In genomic region chr3:108079043-108079442, GRCh38 we compare ENCODE assay signal across 26 cellular contexts. TPM values are rescaled to one million over a fixed set of nuclear protein-coding genes. Genes with fewer than 3 reads are reported as not detected.
DNase-seq lines count a peak whose midpoint lies in the region; ATAC-seq, FAIRE-seq and TF ChIP-seq lines count a peak whose summit lies in the region.
"Had no signal": no experiment of that assay in that cellular context is flagged by ENCODE, and none has a peak within 500 bp of the region (broad histone marks: within the 10 kb centered on the region; RNA-seq: fewer than 3 reads in every experiment).

No MANE protein-coding gene starts in this region.

- no peaks in the 10 kb centered on the region for H3K9me3 ChIP-seq in CD8-positive, alpha-beta T cell (ENCODE audit: low read length)
- H3K9me3 ChIP-seq in PC-3 (ENCODE audit: low read length) (no peaks in the 10 kb centered on the region), kidney (ENCODE audit: control insufficient read depth in 1 of 2, low read length in 2 of 2) (no peaks in the 10 kb centered on the region)
- H3K9me3 ChIP-seq: Caco-2, mucosa of descending colon, psoas muscle had no signal

- CTCF ChIA-PET in activated CD4-positive, alpha-beta T cell treated with anti-CD3 and anti-CD28 coated beads for 36 hours (lab: Charles Lee), result interaction anchor here (0.6 to 2.1 kb wide), 2 partner anchors 10 to 115 kb away, joined by 3 to 10 read pairs; no protein-coding TSS in a partner anchor
- CTCF ChIA-PET in CD8-positive, alpha-beta T cell (lab: Charles Lee), result interaction anchor here (1.0 to 2.0 kb wide), 3 partner anchors 11 to 151 kb away, joined by 3 to 6 read pairs (median 4); no protein-coding TSS in a partner anchor
- CTCF ChIA-PET in PC-3 (lab: Charles Lee), result no interaction called here

- peaks cover 35% of the 10 kb centered on the region for H3K4me1 Mint-ChIP-seq in activated CD4-positive, alpha-beta T cell treated with anti-CD3 and anti-CD28 coated beads for 36 hours
- H3K4me1 Mint-ChIP-seq in CD8-positive, alpha-beta T cell (ENCODE audit: low read depth), result peaks cover 29% of the 10 kb centered on the region
- H3K4me1 Mint-ChIP-seq in naive B cell, result peaks cover 17 to 68% (median 51%) of the 10 kb centered on the region in 3 donors

- no peak overlapping the region for H3K4me2 ChIP-seq in PC-3 (ENCODE audit: low read length)

- H4K20me1 ChIP-seq in PC-3 (ENCODE audit: low read length), result no peaks in the 10 kb centered on the region

- no peaks in the 10 kb centered on the region for H3K27me3 Mint-ChIP-seq in activated CD4-positive, alpha-beta T cell treated with anti-CD3 and anti-CD28 coated beads for 36 hours
- H3K27me3 Mint-ChIP-seq in CD8-positive, alpha-beta T cell (ENCODE audit: low read depth), result no peaks in the 10 kb centered on the region
- H3K27me3 Mint-ChIP-seq in naive B cell, result no peaks in the 10 kb centered on the region

- H3K27me3 ChIP-seq in CD8-positive, alpha-beta T cell (ENCODE audit: insufficient read depth, low read length), result no peaks in the 10 kb centered on the region
- no peaks in the 10 kb centered on the region for H3K27me3 ChIP-seq in PC-3 (ENCODE audit: low read length)

- POLR2A ChIA-PET in activated CD4-positive, alpha-beta T cell treated with anti-CD3 and anti-CD28 coated beads for 36 hours (lab: Charles Lee), result no interaction called here
- POLR2A ChIA-PET in CD8-positive, alpha-beta T cell (lab: Charles Lee), result no interaction called here
- POLR2A ChIA-PET in PC-3 (lab: Charles Lee; ENCODE audit: unreplicated experiment), result no interaction called here

- no peaks in the 10 kb centered on the region for H3F3A ChIP-seq in PC-3 (ENCODE audit: low read length, unreplicated experiment)

- H2AFZ ChIP-seq in PC-3 (ENCODE audit: low read length), result no peak overlapping the region

- H3K36me3 Mint-ChIP-seq in activated CD4-positive, alpha-beta T cell treated with anti-CD3 and anti-CD28 coated beads for 36 hours (ENCODE audit: low read depth), result peaks cover 42% of the 10 kb centered on the region
- H3K36me3 Mint-ChIP-seq in CD8-positive, alpha-beta T cell, result peaks cover 55% of the 10 kb centered on the region
- H3K36me3 Mint-ChIP-seq in naive B cell, result peaks cover 21 to 34% of the 10 kb centered on the region in 2 donors

- H3K36me3 ChIP-seq in CD8-positive, alpha-beta T cell (ENCODE audit: insufficient read depth, low read length), result peaks cover 10% of the 10 kb centered on the region
- H3K36me3 ChIP-seq in PC-3 (ENCODE audit: low read depth, low read length) (peaks cover 5% of the 10 kb centered on the region; the same call in 1 of the 2 replicates), kidney (ENCODE audit: control insufficient read depth in 1 of 2, insufficient read depth in 2 of 2, low read length in 2 of 2) (no peaks in the 10 kb centered on the region)

- no peak for TF ChIP-seq CTCF in CD8-positive, alpha-beta T cell (IDR thresholded peaks at IDR 0.05)
- no peak for TF ChIP-seq CTCF in PC-3 (conservative IDR thresholded peaks at IDR 0.05; ENCODE audit: low read depth, low read length)
- no peak for TF ChIP-seq CTCF in kidney (IDR thresholded peaks at IDR 0.05; ENCODE audit: borderline replicate concordance, extremely low read depth, insufficient read depth)

- H3K27ac Mint-ChIP-seq in activated CD4-positive, alpha-beta T cell treated with anti-CD3 and anti-CD28 coated beads for 36 hours, result peak overlapping the region; percentile 64
- peak overlapping the region; percentile 87 for H3K27ac Mint-ChIP-seq in CD8-positive, alpha-beta T cell
- H3K27ac Mint-ChIP-seq in naive B cell, result peak overlapping the region in 4 of 6 donors; percentile 64 to 78 (median 73)
- H3K27ac Mint-ChIP-seq: T-helper 1 cell treated with Interleukin-12 subunit alpha and Interleukin-12 subunit beta and Interleukin-4 antibody, amounts not matched to agents 30 μg/mL and 1 μg/mL, for 36 hours had no signal

- H3K9ac ChIP-seq in PC-3 (ENCODE audit: low read length), result no peak overlapping the region
- H3K9ac ChIP-seq in kidney (ENCODE audit: low read length in 2 of 2), result no peak overlapping the region

- no peak overlapping the region for H3K4me3 Mint-ChIP-seq in activated CD4-positive, alpha-beta T cell treated with anti-CD3 and anti-CD28 coated beads for 36 hours
- peak overlapping the region; percentile 2 for H3K4me3 Mint-ChIP-seq in CD8-positive, alpha-beta T cell
- peak overlapping the region in 5 of 8 donors; percentile 2 to 65 (median 30) for H3K4me3 Mint-ChIP-seq in naive B cell
- H3K4me3 Mint-ChIP-seq: T-helper 1 cell treated with Interleukin-12 subunit alpha and Interleukin-12 subunit beta and Interleukin-4 antibody, amounts not matched to agents 30 μg/mL and 1 μg/mL, for 36 hours had no signal

- BruUV-seq in PC-3 (replicated peaks; lab: Mats Ljungman, UMichigan), result TSS peak; percentile 14

- H3K4me3 ChIP-seq in CD8-positive, alpha-beta T cell (ENCODE audit: low read depth, low read length), result no peak overlapping the region
- H3K4me3 ChIP-seq in PC-3 (ENCODE audit: low read length) (no peak overlapping the region), kidney (ENCODE audit: low read length in 2 of 2) (no peak overlapping the region)
- H3K4me3 ChIP-seq: HAP-1, mucosa of descending colon, psoas muscle had no signal

- ATAC-seq in activated CD4-positive, alpha-beta T cell treated with anti-CD3 and anti-CD28 coated beads for 36 hours, result peak; percentile 43
- peak; percentile 25 for ATAC-seq in CD8-positive, alpha-beta T cell
- no peak for ATAC-seq in PC-3
- ATAC-seq in naive B cell (ENCODE audit: low read depth in 2 of 2), result no peak
- ATAC-seq in GM19395 (IDR thresholded peaks at IDR 0.05; ENCODE audit: unreplicated experiment), result no peak
- ATAC-seq: activated naive CD4-positive, alpha-beta T cell treated with anti-CD3 and anti-CD28 coated beads, Interleukin-2, amount 50 U/mL, for 72 hours; HepG2; mucosa of descending colon; psoas muscle had no signal

- FAIRE-seq in kidney (lab: Jason Lieb, UNC), result no peak
- FAIRE-seq: astrocyte, HepG2, islet of Langerhans, urothelium cell line had no signal

- DNase-seq in activated CD4-positive, alpha-beta T cell treated with anti-CD3 and anti-CD28 coated beads for 36 hours, result no peak
- no peak for DNase-seq in activated CD4-positive, alpha-beta T cell treated with anti-CD3 and anti-CD28 coated beads for 4 hours
- no peak for DNase-seq in CD8-positive, alpha-beta T cell
- DNase-seq in PC-3, result no peak
- DNase-seq in naive B cell, result no peak
- DNase-seq in kidney, result no peak
- no peak for DNase-seq in posterior cingulate gyrus
- DNase-seq: Caco-2, caudate nucleus, dermis blood vessel endothelial cell, hypothalamus, mucosa of descending colon, NCI-H1105, NCI-H1930, NCI-H69, psoas muscle had no signal

- H3K9me2 ChIP-seq in PC-3 (replicated peaks; ENCODE audit: low read length), result no peaks in the 10 kb centered on the region

- intact Hi-C loops in activated CD4-positive, alpha-beta T cell treated with anti-CD3 and anti-CD28 coated beads for 36 hours (cut with DNase I, micrococcal nuclease), result no loop called here
- intact Hi-C loops in CD8-positive, alpha-beta T cell (cut with DNase I, micrococcal nuclease), result loop anchor here in 1 of 2 experiments (10.0 kb wide), 1 partner anchor 46 kb away; no protein-coding TSS in a partner anchor
- intact Hi-C loops in PC-3 (cut with micrococcal nuclease), result no loop called here
- intact Hi-C loops in kidney (cut with DNase I), result no loop called here
- intact Hi-C loops in posterior cingulate gyrus (cut with DNase I), result no loop called here

- no peaks in the 10 kb centered on the region for H3K9me3 Mint-ChIP-seq in activated CD4-positive, alpha-beta T cell treated with anti-CD3 and anti-CD28 coated beads for 36 hours (ENCODE audit: low read depth)
- no peaks in the 10 kb centered on the region for H3K9me3 Mint-ChIP-seq in CD8-positive, alpha-beta T cell
- peaks cover 0 to 2% (median 0%) of the 10 kb centered on the region in 7 donors for H3K9me3 Mint-ChIP-seq in naive B cell
- H3K9me3 Mint-ChIP-seq: activated naive CD4-positive, alpha-beta T cell treated with anti-CD3 and anti-CD28 coated beads, Interleukin-2, amount 50 U/mL, for 72 hours; T-helper 1 cell treated with Interleukin-12 subunit alpha and Interleukin-12 subunit beta and Interleukin-4 antibody, amounts not matched to agents 30 μg/mL and 1 μg/mL, for 36 hours had no signal

- H3K79me2 ChIP-seq in PC-3 (ENCODE audit: low read length), result peaks cover 35% of the 10 kb centered on the region

- H3K27ac ChIP-seq in CD8-positive, alpha-beta T cell (ENCODE audit: low read depth, low read length), result no peak overlapping the region
- H3K27ac ChIP-seq in PC-3 (ENCODE audit: low read length), result no peak overlapping the region
- no peak overlapping the region for H3K27ac ChIP-seq in kidney (ENCODE audit: low read depth in 2 of 2, low read length in 2 of 2)
- H3K27ac ChIP-seq: psoas muscle, RWPE1, VCaP had no signal

- H3K4me1 ChIP-seq in CD8-positive, alpha-beta T cell (ENCODE audit: insufficient read depth, low read length), result peaks cover 76% of the 10 kb centered on the region
- peaks cover 15% of the 10 kb centered on the region for H3K4me1 ChIP-seq in PC-3 (ENCODE audit: insufficient read depth, low read length)
- H3K4me1 ChIP-seq in kidney (ENCODE audit: control insufficient read depth in 1 of 2, insufficient read depth in 1 of 2, low read depth in 1 of 2, low read length in 2 of 2), result no peaks in the 10 kb centered on the region
- H3K4me1 ChIP-seq: Caco-2, HAP-1, psoas muscle had no signal

RNA-seq across cellular contexts. Expression of gene CD47, which starts 11.8 kb away (rescaled TPM):
- total RNA-seq in activated CD4-positive, alpha-beta T cell treated with anti-CD3 and anti-CD28 coated beads for 36 hours, result 100 to 1,000 TPM in 1 of 2 experiments, 10 to 100 TPM in 1; 58.6 to 104 TPM
- total RNA-seq in CD8-positive, alpha-beta T cell, result 100 to 1,000 TPM; 118 to 125 TPM
- total RNA-seq in PC-3 (2014; rRNA removed) (48.4 and 63.6 TPM in 2 replicates), kidney (104 TPM)
- polyA plus RNA-seq in naive B cell (ENCODE audit: low read depth in 6 of 6) (100 to 1,000 TPM; 219 to 439 (median 284) TPM), kidney (ENCODE audit: insufficient read depth, low read depth, low replicate concordance) (61.7 TPM)

Comparison
In these comparisons a context has a peak if more than half of its experiments do, and no peak if none do; other contexts are left out.
1. ATAC-seq: peak in activated CD4-positive, alpha-beta T cell treated with anti-CD3 and anti-CD28 coated beads for 36 hours (single experiment) and CD8-positive, alpha-beta T cell (single experiment); none in PC-3 (single experiment), naive B cell (0 of 2) and GM19395 (single experiment).
2. Peak in every context shown above with its lines, with median percentiles within 50 percentile points of each other: H3K27ac Mint-ChIP-seq.